Comparison of ENCODE assay signal across 18 cellular contexts in genomic region chr3:185988080-185988815, GRCh38. TPM values are rescaled to one million over a fixed set of nuclear protein-coding genes. Genes with fewer than 3 reads are reported as not detected.
DNase-seq lines count a peak whose midpoint lies in the region; ATAC-seq and TF ChIP-seq lines count a peak whose summit lies in the region.
"Had no signal": no experiment of that assay in that cellular context is flagged by ENCODE, and none has a peak within 500 bp of the region (broad histone marks: within the 10 kb centered on the region; RNA-seq: fewer than 3 reads in every experiment).

No MANE protein-coding gene starts in this region.

- TF ChIP-seq CTCF in endodermal cell (conservative IDR thresholded peaks at IDR 0.05) (peak; percentile 60), gastrocnemius medialis (IDR thresholded peaks at IDR 0.05 in 4 of 5, conservative IDR thresholded peaks at IDR 0.05 in 1 of 5) (no peak)

- H3K36me3 ChIP-seq in endodermal cell (ENCODE audit: control insufficient read depth, insufficient read depth, low read length) = no peaks in the 10 kb centered on the region
- no peaks in the 10 kb centered on the region for H3K36me3 ChIP-seq in gastrocnemius medialis
- H3K36me3 ChIP-seq: left lung had no signal

- peaks cover 17% of the 10 kb centered on the region for H3K27me3 Mint-ChIP-seq in activated CD8-positive, alpha-beta memory T cell treated with anti-CD3 and anti-CD28 coated beads, Interleukin-2, amount 10 ng/mL, durations not matched to agents 7 days and 5 days
- H3K27me3 Mint-ChIP-seq in endodermal cell (ENCODE audit: insufficient read depth) = peaks cover 8% of the 10 kb centered on the region
- H3K27me3 Mint-ChIP-seq in activated T-helper 17 cell treated with anti-CD3 and anti-CD28 coated beads, Interleukin-2, amount 50 U/mL, for 72 hours = peaks cover 5% of the 10 kb centered on the region

- DNase-seq in activated CD8-positive, alpha-beta memory T cell treated with anti-CD3 and anti-CD28 coated beads for 24 hours = peak; percentile 11
- no peak for DNase-seq in activated CD8-positive, alpha-beta memory T cell treated with anti-CD3 and anti-CD28 coated beads, Interleukin-2, amount 10 ng/mL, durations not matched to agents 7 days and 5 days
- peak; percentile 21 for DNase-seq in NCI-H524 treated with DMSO at 0.1 percent for 48 hours (lab: John Stamatoyannopoulos, UW)
- DNase-seq in endodermal cell = peak; percentile 60
- peak; percentile 18 for DNase-seq in retina
- no peak for DNase-seq in NCI-H1436 treated with DMSO at 0.1 percent for 48 hours (lab: John Stamatoyannopoulos, UW)
- no peak for DNase-seq in gastrocnemius medialis
- DNase-seq: ACHN; activated CD8-positive, alpha-beta T cell treated with anti-CD3 and anti-CD28 coated beads, Interleukin-2, amount 10 ng/mL, durations not matched to agents 7 days and 5 days; amniotic stem cell; CD8-positive, alpha-beta memory T cell; KG1; left lung; stimulated activated CD4-positive, alpha-beta T cell treated with anti-CD3 and anti-CD28 coated beads, Interleukin-2, amount 100 ng/mL, for 48 hours; T-cell had no signal

- in situ Hi-C loops in gastrocnemius medialis (cut with MboI; ENCODE audit: low sequenced_read_pairs in 4 of 4) = loop anchor here (10.0 kb wide), 4 partner anchors 257 to 557 kb away; partner anchors contain the start of gene CRYGS (in 1 of the 4)

- H3K9ac ChIP-seq in endodermal cell (ENCODE audit: extremely low read depth, low read length, poor library complexity, severe bottlenecking) = no peak overlapping the region

- H3K9me3 ChIP-seq in endodermal cell (ENCODE audit: control insufficient read depth, low read length) (no peaks in the 10 kb centered on the region), gastrocnemius medialis (no peaks in the 10 kb centered on the region)
- H3K9me3 ChIP-seq: left lung had no signal

- H3K27me3 ChIP-seq in endodermal cell (ENCODE audit: control insufficient read depth, insufficient read depth, low read length, poor library complexity, severe bottlenecking) (no peaks in the 10 kb centered on the region), gastrocnemius medialis (no peaks in the 10 kb centered on the region)

- H3K4me3 ChIP-seq in endodermal cell (ENCODE audit: low read length) = no peak overlapping the region
- no peak overlapping the region for H3K4me3 ChIP-seq in gastrocnemius medialis
- H3K4me3 ChIP-seq: left lung had no signal

- no peaks in the 10 kb centered on the region for H3K9me3 Mint-ChIP-seq in activated CD8-positive, alpha-beta memory T cell treated with anti-CD3 and anti-CD28 coated beads, Interleukin-2, amount 10 ng/mL, durations not matched to agents 7 days and 5 days (ENCODE audit: low read depth)
- no peaks in the 10 kb centered on the region for H3K9me3 Mint-ChIP-seq in endodermal cell
- H3K9me3 Mint-ChIP-seq in activated T-helper 17 cell treated with anti-CD3 and anti-CD28 coated beads, Interleukin-2, amount 50 U/mL, for 72 hours = no peaks in the 10 kb centered on the region
- H3K9me3 Mint-ChIP-seq: CD8-positive, alpha-beta memory T cell; T-cell had no signal

- H3K27ac ChIP-seq in endodermal cell (ENCODE audit: low read depth, low read length) (no peak overlapping the region), gastrocnemius medialis (no peak overlapping the region)
- H3K27ac ChIP-seq: HL-60, left lung, RWPE1 had no signal

- H3K4me3 Mint-ChIP-seq in activated CD8-positive, alpha-beta memory T cell treated with anti-CD3 and anti-CD28 coated beads, Interleukin-2, amount 10 ng/mL, durations not matched to agents 7 days and 5 days = no peak overlapping the region
- no peak overlapping the region for H3K4me3 Mint-ChIP-seq in endodermal cell
- H3K4me3 Mint-ChIP-seq in activated T-helper 17 cell treated with anti-CD3 and anti-CD28 coated beads, Interleukin-2, amount 50 U/mL, for 72 hours = no peak overlapping the region
- H3K4me3 Mint-ChIP-seq: activated CD8-positive, alpha-beta T cell treated with anti-CD3 and anti-CD28 coated beads, Interleukin-2, amount 10 ng/mL, durations not matched to agents 7 days and 5 days; CD8-positive, alpha-beta memory T cell; T-cell had no signal

- intact Hi-C loops in gastrocnemius medialis (cut with DNase I; ENCODE audit: low total_unique reads) = no loop called here

- CTCF ChIA-PET in activated CD8-positive, alpha-beta memory T cell treated with anti-CD3 and anti-CD28 coated beads, Interleukin-2, amount 10 ng/mL, durations not matched to agents 7 days and 5 days (lab: Charles Lee) = interaction anchor here (0.9 to 2.0 kb wide), 7 partner anchors 8 to 629 kb away, joined by 3 to 12 read pairs (median 3); no protein-coding TSS in a partner anchor

- no peaks in the 10 kb centered on the region for H3K4me1 ChIP-seq in endodermal cell (ENCODE audit: control insufficient read depth, insufficient read depth, low read length)
- no peaks in the 10 kb centered on the region for H3K4me1 ChIP-seq in gastrocnemius medialis

- TF ChIP-seq POLR2A in gastrocnemius medialis (IDR thresholded peaks at IDR 0.05) = no peak

- H3K36me3 Mint-ChIP-seq in activated CD8-positive, alpha-beta memory T cell treated with anti-CD3 and anti-CD28 coated beads, Interleukin-2, amount 10 ng/mL, durations not matched to agents 7 days and 5 days = no peaks in the 10 kb centered on the region
- no peaks in the 10 kb centered on the region for H3K36me3 Mint-ChIP-seq in endodermal cell (ENCODE audit: low read depth)
- H3K36me3 Mint-ChIP-seq in activated T-helper 17 cell treated with anti-CD3 and anti-CD28 coated beads, Interleukin-2, amount 50 U/mL, for 72 hours (ENCODE audit: low read depth) = no peaks in the 10 kb centered on the region
- H3K36me3 Mint-ChIP-seq: CD8-positive, alpha-beta memory T cell; T-cell had no signal

- H3K27ac Mint-ChIP-seq in activated CD8-positive, alpha-beta memory T cell treated with anti-CD3 and anti-CD28 coated beads, Interleukin-2, amount 10 ng/mL, durations not matched to agents 7 days and 5 days = no peak overlapping the region
- H3K27ac Mint-ChIP-seq in endodermal cell = no peak overlapping the region
- no peak overlapping the region for H3K27ac Mint-ChIP-seq in activated T-helper 17 cell treated with anti-CD3 and anti-CD28 coated beads, Interleukin-2, amount 50 U/mL, for 72 hours
- H3K27ac Mint-ChIP-seq: activated CD8-positive, alpha-beta T cell treated with anti-CD3 and anti-CD28 coated beads, Interleukin-2, amount 10 ng/mL, durations not matched to agents 7 days and 5 days; T-cell had no signal

- ATAC-seq in activated CD8-positive, alpha-beta memory T cell treated with anti-CD3 and anti-CD28 coated beads, Interleukin-2, amount 10 ng/mL, durations not matched to agents 7 days and 5 days = no peak
- no peak for ATAC-seq in gastrocnemius medialis
- no peak for ATAC-seq in activated T-helper 17 cell treated with anti-CD3 and anti-CD28 coated beads, Interleukin-2, amount 50 U/mL, for 72 hours (replicated peaks)
- ATAC-seq: activated CD8-positive, alpha-beta T cell treated with anti-CD3 and anti-CD28 coated beads, Interleukin-2, amount 10 ng/mL, durations not matched to agents 7 days and 5 days; left lung; T-cell had no signal

- peaks cover 2% of the 10 kb centered on the region for H3K4me1 Mint-ChIP-seq in activated CD8-positive, alpha-beta memory T cell treated with anti-CD3 and anti-CD28 coated beads, Interleukin-2, amount 10 ng/mL, durations not matched to agents 7 days and 5 days
- peaks cover 2% of the 10 kb centered on the region for H3K4me1 Mint-ChIP-seq in endodermal cell
- peaks cover 4% of the 10 kb centered on the region for H3K4me1 Mint-ChIP-seq in activated T-helper 17 cell treated with anti-CD3 and anti-CD28 coated beads, Interleukin-2, amount 50 U/mL, for 72 hours

- 87 to 91% methylated on average over 2 to 3 of the region's 3 CpGs for WGBS in endodermal cell (ENCODE audit: insufficient coverage in 1 of 2, insufficient read length in 1 of 2), 2 experiments

RNA-seq across cellular contexts. Expression of gene TRA2B, which starts 50.4 kb away (rescaled TPM):
- 100 to 1,000 TPM; 246 to 256 TPM for total RNA-seq in activated CD8-positive, alpha-beta memory T cell treated with anti-CD3 and anti-CD28 coated beads, Interleukin-2, amount 10 ng/mL, durations not matched to agents 7 days and 5 days
- total RNA-seq in endodermal cell (100 to 1,000 TPM; 222 to 230 TPM), gastrocnemius medialis (100 to 1,000 TPM in 1 of 4 donors, 10 to 100 TPM in 3; 57.5 to 234 (median 65.1) TPM)
- polyA plus RNA-seq in endodermal cell (2013, experiment 1 of 2) = 259 TPM
- 232 TPM for polyA plus RNA-seq in endodermal cell (2013, experiment 2 of 2)
- total RNA-seq in activated T-helper 17 cell treated with anti-CD3 and anti-CD28 coated beads, Interleukin-2, amount 50 U/mL, for 72 hours = 100 to 1,000 TPM; 158 to 232 TPM

Comparison
In these comparisons a context has a peak if more than half of its experiments do, and no peak if none do; other contexts are left out.
1. DNase-seq: peak in activated CD8-positive, alpha-beta memory T cell treated with anti-CD3 and anti-CD28 coated beads for 24 hours (single experiment), NCI-H524 treated with DMSO at 0.1 percent for 48 hours (single experiment), endodermal cell (single experiment) and retina (single experiment); none in activated CD8-positive, alpha-beta memory T cell treated with anti-CD3 and anti-CD28 coated beads, Interleukin-2, amount 10 ng/mL, durations not matched to agents 7 days and 5 days (single experiment), NCI-H1436 treated with DMSO at 0.1 percent for 48 hours (single experiment) and gastrocnemius medialis (0 of 2).